In genomic region chr4:11429646-11430045, GRCh38 we compare ENCODE assay signal across 8 cellular contexts. TPM values are rescaled to one million over a fixed set of nuclear protein-coding genes. Genes with fewer than 3 reads are reported as not detected.
DNase-seq lines count a peak whose midpoint lies in the region; ATAC-seq and TF ChIP-seq lines count a peak whose summit lies in the region.

No MANE protein-coding gene starts in this region.

- H3K4me3 Mint-ChIP-seq in T-helper 2 cell treated with Interferon-gamma antibody and Interleukin-4, amounts not matched to agents 5 μg/mL and 100 μg/mL, for 36 hours, result peak overlapping the region; percentile 67

- no peaks in the 10 kb centered on the region for H3K36me3 Mint-ChIP-seq in T-helper 2 cell treated with Interferon-gamma antibody and Interleukin-4, amounts not matched to agents 5 μg/mL and 100 μg/mL, for 36 hours (ENCODE audit: low read depth)

- H3K36me3 ChIP-seq in left lung (no peaks in the 10 kb centered on the region), subcutaneous abdominal adipose tissue (ENCODE audit: control insufficient read depth in 5 of 5, insufficient read depth in 5 of 5, low read length in 5 of 5) (no peaks in the 10 kb centered on the region)

- peaks cover 8% of the 10 kb centered on the region for H3K4me1 Mint-ChIP-seq in T-helper 2 cell treated with Interferon-gamma antibody and Interleukin-4, amounts not matched to agents 5 μg/mL and 100 μg/mL, for 36 hours (ENCODE audit: low read depth)

- peaks cover 0 to 19% of the 10 kb centered on the region in 2 donors for H3K4me1 ChIP-seq in left lung
- H3K4me1 ChIP-seq in subcutaneous abdominal adipose tissue (ENCODE audit: control insufficient read depth in 5 of 5, insufficient read depth in 5 of 5, low read length in 5 of 5), result peaks cover 0 to 25% (median 19%) of the 10 kb centered on the region in 5 donors

- H3K27me3 Mint-ChIP-seq in T-helper 2 cell treated with Interferon-gamma antibody and Interleukin-4, amounts not matched to agents 5 μg/mL and 100 μg/mL, for 36 hours (ENCODE audit: low read depth), result peaks cover 70% of the 10 kb centered on the region

- H3K27me3 ChIP-seq in left lung (peaks cover 21 to 51% of the 10 kb centered on the region in 2 donors), subcutaneous abdominal adipose tissue (ENCODE audit: control insufficient read depth in 5 of 5, insufficient read depth in 4 of 5, low read length in 5 of 5) (peaks cover 9 to 19% (median 18%) of the 10 kb centered on the region in 5 donors)

- no peaks in the 10 kb centered on the region for H3K9me3 ChIP-seq in left lung
- H3K9me3 ChIP-seq in subcutaneous abdominal adipose tissue (ENCODE audit: control insufficient read depth in 5 of 5, low read length in 5 of 5), result no peaks in the 10 kb centered on the region

- DNase-seq in T-helper 2 cell treated with Interferon-gamma antibody and Interleukin-4, amounts not matched to agents 5 μg/mL and 100 μg/mL, for 36 hours (ENCODE audit: low spot score), result no peak
- DNase-seq in T-helper 2 cell (no peak), astrocyte of the cerebellum (ENCODE audit: low read depth) (no peak), left lung (no peak), DMS153 treated with DMSO at 0.1 percent for 48 hours (lab: John Stamatoyannopoulos, UW; ENCODE audit: unreplicated experiment) (no peak), NCI-H774 (lab: John Stamatoyannopoulos, UW) (no peak)

- no peaks in the 10 kb centered on the region for H3K9me3 Mint-ChIP-seq in T-helper 2 cell treated with Interferon-gamma antibody and Interleukin-4, amounts not matched to agents 5 μg/mL and 100 μg/mL, for 36 hours

- no peak for ATAC-seq in left lung
- ATAC-seq in GM21786 (IDR thresholded peaks at IDR 0.05; ENCODE audit: unreplicated experiment), result no peak

- TF ChIP-seq CTCF in astrocyte of the cerebellum (IDR thresholded peaks at IDR 0.05; ENCODE audit: low read depth, low read length, missing control alignments) (no peak), left lung (IDR thresholded peaks at IDR 0.05) (no peak)

- H3K4me3 ChIP-seq in astrocyte of the cerebellum (ENCODE audit: low read depth, low read length) (peak overlapping the region; percentile 59), left lung (peak overlapping the region; percentile 52 to 58), subcutaneous abdominal adipose tissue (ENCODE audit: low read depth in 1 of 5, low read length in 5 of 5) (peak overlapping the region in 3 of 5 donors; percentile 70 to 72 (median 71))

- H3K9ac ChIP-seq in subcutaneous abdominal adipose tissue (ENCODE audit: low read length in 5 of 5), result peak overlapping the region in 2 of 5 donors; percentile 62 to 68

- no peak overlapping the region for H3K27ac Mint-ChIP-seq in T-helper 2 cell treated with Interferon-gamma antibody and Interleukin-4, amounts not matched to agents 5 μg/mL and 100 μg/mL, for 36 hours

- H3K27ac ChIP-seq in left lung (peak overlapping the region in 1 of 2 donors; percentile 39), subcutaneous abdominal adipose tissue (ENCODE audit: low read depth, low read length) (no peak overlapping the region)

- in situ Hi-C loops in astrocyte of the cerebellum (cut with HindIII; ENCODE audit: low sequenced_read_pairs), result no loop called here

- intact Hi-C loops in left lung (cut with DNase I), result no loop called here

RNA-seq across cellular contexts. Expression of gene HS3ST1, which starts 1.0 kb away (rescaled TPM):
- 10 to 100 TPM in 1 of 2 donors, 1 to 10 TPM in 1; 3.1 to 11.9 TPM for total RNA-seq in left lung
